In genomic region chr5:124652514-124652819, GRCh38 we compare ENCODE assay signal across 7 cellular contexts.
DNase-seq lines count a peak whose midpoint lies in the region; ATAC-seq and TF ChIP-seq lines count a peak whose summit lies in the region.

No MANE protein-coding gene starts in this region.

- H3K9ac ChIP-seq in Karpas-422 (ENCODE audit: low read length) (peak overlapping the region; percentile 84), liver (ENCODE audit: low read depth in 1 of 2, low read length in 2 of 2) (no peak overlapping the region)

- H3K27me3 ChIP-seq in Karpas-422 (ENCODE audit: low read length) (no peaks in the 10 kb centered on the region), liver (ENCODE audit: control insufficient read depth in 4 of 4, insufficient read depth in 4 of 4, low read length in 3 of 4) (no peaks in the 10 kb centered on the region), stomach (no peaks in the 10 kb centered on the region)

- H4K20me1 ChIP-seq in Karpas-422 (ENCODE audit: insufficient read depth, low read depth, low read length): no peaks in the 10 kb centered on the region

- peaks cover 93% of the 10 kb centered on the region for H3K4me1 ChIP-seq in Karpas-422 (ENCODE audit: low read length)
- peaks cover 0 to 29% (median 13%) of the 10 kb centered on the region in 4 donors for H3K4me1 ChIP-seq in liver (ENCODE audit: control insufficient read depth in 4 of 4, insufficient read depth in 4 of 4, low read length in 3 of 4)
- H3K4me1 ChIP-seq in stomach: peaks cover 23 to 95% (median 73%) of the 10 kb centered on the region in 4 donors

- H3K27ac ChIP-seq in Karpas-422 (ENCODE audit: low read length): peak overlapping the region; percentile 98
- H3K27ac ChIP-seq in angular gyrus (ENCODE audit: low read depth, low read length): peak overlapping the region; percentile 79
- peak overlapping the region; percentile 75 to 88 for H3K27ac ChIP-seq in liver (ENCODE audit: low read depth in 1 of 2, low read length in 2 of 2)
- H3K27ac ChIP-seq in stomach: peak overlapping the region in 3 of 5 donors; percentile 87 to 88 (median 88)

- ATAC-seq in GM19452 (IDR thresholded peaks at IDR 0.05; ENCODE audit: unreplicated experiment) (no peak), HG02981 (IDR thresholded peaks at IDR 0.05; ENCODE audit: unreplicated experiment) (no peak)

- TF ChIP-seq POLR2A in stomach (IDR thresholded peaks at IDR 0.05): no peak

- TF ChIP-seq RAD21 in liver (IDR thresholded peaks at IDR 0.05): no peak

- intact Hi-C loops in stomach (cut with DNase I; ENCODE audit: low total_unique reads): no loop called here

- H3K4me2 ChIP-seq in Karpas-422 (ENCODE audit: low read depth, low read length, poor library complexity, severe bottlenecking): peak overlapping the region; percentile 80

- TF ChIP-seq EP300 in stomach (IDR thresholded peaks at IDR 0.05): no peak

- no peak overlapping the region for H2AFZ ChIP-seq in Karpas-422 (ENCODE audit: low read length)

- 74% methylated on average over 2 of the region's 2 CpGs for WGBS in liver
- 34 to 44% (median 43%) methylated on average over 2 of the region's 2 CpGs for WGBS in stomach, 5 donors

- H3K79me2 ChIP-seq in Karpas-422 (ENCODE audit: low read length): no peaks in the 10 kb centered on the region

- no peaks in the 10 kb centered on the region for H3K9me2 ChIP-seq in Karpas-422 (replicated peaks; ENCODE audit: insufficient read depth, low read length)

- H3K4me3 ChIP-seq in Karpas-422 (ENCODE audit: low read length) (peak overlapping the region; percentile 71), liver (ENCODE audit: low read depth in 1 of 3, low read length in 3 of 3) (no peak overlapping the region), stomach (no peak overlapping the region)

- H3K36me3 ChIP-seq in Karpas-422 (ENCODE audit: insufficient read depth, low read length) (no peaks in the 10 kb centered on the region), liver (ENCODE audit: control insufficient read depth in 4 of 4, insufficient read depth in 3 of 4, low read depth in 1 of 4, low read length in 3 of 4) (peaks cover 0 to 3% (median 0%) of the 10 kb centered on the region in 4 donors), stomach (peaks cover 6 to 15% (median 13%) of the 10 kb centered on the region in 4 donors)

- no peaks in the 10 kb centered on the region for H3K9me3 ChIP-seq in Karpas-422 (ENCODE audit: low read length)
- H3K9me3 ChIP-seq in liver (ENCODE audit: control insufficient read depth in 4 of 4, low read length in 3 of 4): no peaks in the 10 kb centered on the region
- no peaks in the 10 kb centered on the region for H3K9me3 ChIP-seq in stomach

- DNase-seq in Karpas-422 (no peak), stomach (no peak), DMS153 treated with DMSO at 0.1 percent for 48 hours (lab: John Stamatoyannopoulos, UW; ENCODE audit: unreplicated experiment) (no peak)

- TF ChIP-seq CTCF in liver (IDR thresholded peaks at IDR 0.05; ENCODE audit: low read depth, low read length, missing input control): no peak
- no peak for TF ChIP-seq CTCF in stomach (IDR thresholded peaks at IDR 0.05)

TF ChIP-seq in liver, 16 proteins besides CTCF, POLR2A, EP300 and RAD21:
- TF ChIP-seq EGR1 (IDR thresholded peaks at IDR 0.05; ENCODE audit: low read depth in 2 of 2): no peak
- TF ChIP-seq FOXA1 (IDR thresholded peaks at IDR 0.05): no peak
- TF ChIP-seq RXRA (IDR thresholded peaks at IDR 0.05): no peak
- TF ChIP-seq REST (IDR thresholded peaks at IDR 0.05): no peak
- no peak for TF ChIP-seq YY1 (IDR thresholded peaks at IDR 0.05)
- no peak for TF ChIP-seq FOXA2 (IDR thresholded peaks at IDR 0.05)
- TF ChIP-seq MAX (IDR thresholded peaks at IDR 0.05): no peak
- no peak for TF ChIP-seq ATF3 (IDR thresholded peaks at IDR 0.05)
- no peak for TF ChIP-seq GABPA (IDR thresholded peaks at IDR 0.05 in 1 of 2, conservative IDR thresholded peaks at IDR 0.05 in 1 of 2)
- no peak for TF ChIP-seq ZBTB33 (IDR thresholded peaks at IDR 0.05)
- TF ChIP-seq HNF4A (conservative IDR thresholded peaks at IDR 0.05): no peak
- no peak for TF ChIP-seq TAF1 (conservative IDR thresholded peaks at IDR 0.05)
- TF ChIP-seq HNF4G (IDR thresholded peaks at IDR 0.05): no peak
